16 cellular contexts compared by ENCODE assay signal in genomic region chr1:156862602-156863599, GRCh38. TPM values are rescaled to one million over a fixed set of nuclear protein-coding genes. Genes with fewer than 3 reads are reported as not detected.
DNase-seq lines count a peak whose midpoint lies in the region; ATAC-seq, FAIRE-seq and TF ChIP-seq lines count a peak whose summit lies in the region.
"Had no signal": no experiment of that assay in that cellular context is flagged by ENCODE, and none has a peak within 500 bp of the region (broad histone marks: within the 10 kb centered on the region; RNA-seq: fewer than 3 reads in every experiment).

No MANE protein-coding gene starts in this region.

- TF ChIP-seq CTCF in natural killer cell (IDR thresholded peaks at IDR 0.05) (no peak), epithelial cell of esophagus (IDR thresholded peaks at IDR 0.05; ENCODE audit: insufficient read depth, low read depth, low read length, missing control alignments) (no peak), osteocyte (IDR thresholded peaks at IDR 0.05) (no peak)

- no peaks in the 10 kb centered on the region for H3K36me3 Mint-ChIP-seq in natural killer cell treated with Interleukin-12 subunit alpha and Interleukin-12 subunit beta and Interleukin-15 and Interleukin-18, amount 100 ng/mL, for 72 hours
- H3K36me3 Mint-ChIP-seq in natural killer cell, result no peaks in the 10 kb centered on the region
- H3K36me3 Mint-ChIP-seq in T-helper 2 cell treated with Interferon-gamma antibody and Interleukin-4, amounts not matched to agents 5 μg/mL and 100 μg/mL, for 36 hours (ENCODE audit: low read depth), result no peaks in the 10 kb centered on the region
- H3K36me3 Mint-ChIP-seq in osteocyte (ENCODE audit: unreplicated experiment), result peaks cover 2% of the 10 kb centered on the region

- H3K27ac Mint-ChIP-seq in natural killer cell treated with Interleukin-12 subunit alpha and Interleukin-12 subunit beta and Interleukin-15 and Interleukin-18, amount 100 ng/mL, for 72 hours, result peak overlapping the region in 1 of 2 donors; percentile 41
- no peak overlapping the region for H3K27ac Mint-ChIP-seq in natural killer cell
- peak overlapping the region; percentile 90 for H3K27ac Mint-ChIP-seq in T-helper 2 cell treated with Interferon-gamma antibody and Interleukin-4, amounts not matched to agents 5 μg/mL and 100 μg/mL, for 36 hours
- peak overlapping the region in 1 of 2 donors; percentile 62 for H3K27ac Mint-ChIP-seq in stimulated activated naive CD8-positive, alpha-beta T cell treated with anti-CD3 and anti-CD28 coated beads, Interleukin-15, amount 100 ng/mL, for 72 hours
- H3K27ac Mint-ChIP-seq in osteocyte (ENCODE audit: unreplicated experiment), result no peak overlapping the region

- H3K4me1 Mint-ChIP-seq in natural killer cell treated with Interleukin-12 subunit alpha and Interleukin-12 subunit beta and Interleukin-15 and Interleukin-18, amount 100 ng/mL, for 72 hours (ENCODE audit: low read depth in 2 of 2), result peaks cover 26 to 39% of the 10 kb centered on the region in 2 donors
- H3K4me1 Mint-ChIP-seq in natural killer cell, result peaks cover 12 to 31% of the 10 kb centered on the region in 2 donors
- peaks cover 67% of the 10 kb centered on the region for H3K4me1 Mint-ChIP-seq in T-helper 2 cell treated with Interferon-gamma antibody and Interleukin-4, amounts not matched to agents 5 μg/mL and 100 μg/mL, for 36 hours (ENCODE audit: low read depth)
- peaks cover 89% of the 10 kb centered on the region for H3K4me1 Mint-ChIP-seq in stimulated activated naive CD8-positive, alpha-beta T cell treated with anti-CD3 and anti-CD28 coated beads, Interleukin-15, amount 100 ng/mL, for 72 hours
- H3K4me1 Mint-ChIP-seq in osteocyte (ENCODE audit: unreplicated experiment), result peaks cover 24% of the 10 kb centered on the region

- H3K4me3 ChIP-seq in epithelial cell of esophagus (ENCODE audit: low read length), result no peak overlapping the region
- H3K4me3 ChIP-seq: MG63 had no signal

- H3K9me3 Mint-ChIP-seq in natural killer cell treated with Interleukin-12 subunit alpha and Interleukin-12 subunit beta and Interleukin-15 and Interleukin-18, amount 100 ng/mL, for 72 hours, result no peaks in the 10 kb centered on the region
- no peaks in the 10 kb centered on the region for H3K9me3 Mint-ChIP-seq in natural killer cell
- no peaks in the 10 kb centered on the region for H3K9me3 Mint-ChIP-seq in T-helper 2 cell treated with Interferon-gamma antibody and Interleukin-4, amounts not matched to agents 5 μg/mL and 100 μg/mL, for 36 hours
- no peaks in the 10 kb centered on the region for H3K9me3 Mint-ChIP-seq in stimulated activated naive CD8-positive, alpha-beta T cell treated with anti-CD3 and anti-CD28 coated beads, Interleukin-15, amount 100 ng/mL, for 72 hours
- H3K9me3 Mint-ChIP-seq in osteocyte (ENCODE audit: unreplicated experiment), result no peaks in the 10 kb centered on the region

- H3K27me3 Mint-ChIP-seq in natural killer cell treated with Interleukin-12 subunit alpha and Interleukin-12 subunit beta and Interleukin-15 and Interleukin-18, amount 100 ng/mL, for 72 hours, result peaks cover 30 to 32% of the 10 kb centered on the region in 2 donors
- H3K27me3 Mint-ChIP-seq in natural killer cell (ENCODE audit: low read depth in 2 of 2) (peaks cover 35 to 44% of the 10 kb centered on the region in 2 donors), osteocyte (ENCODE audit: unreplicated experiment) (peaks cover 59% of the 10 kb centered on the region)
- peaks cover 27% of the 10 kb centered on the region for H3K27me3 Mint-ChIP-seq in T-helper 2 cell treated with Interferon-gamma antibody and Interleukin-4, amounts not matched to agents 5 μg/mL and 100 μg/mL, for 36 hours (ENCODE audit: low read depth)
- H3K27me3 Mint-ChIP-seq in stimulated activated naive CD8-positive, alpha-beta T cell treated with anti-CD3 and anti-CD28 coated beads, Interleukin-15, amount 100 ng/mL, for 72 hours, result peaks cover 73% of the 10 kb centered on the region

- ATAC-seq in natural killer cell treated with Interleukin-12 subunit alpha and Interleukin-12 subunit beta and Interleukin-15 and Interleukin-18, amount 100 ng/mL, for 72 hours, result peak in 1 of 2 donors; percentile 45
- ATAC-seq in natural killer cell, result no peak
- no peak for ATAC-seq in stimulated activated naive CD8-positive, alpha-beta T cell treated with anti-CD3 and anti-CD28 coated beads, Interleukin-15, amount 100 ng/mL, for 72 hours

- DNase-seq in natural killer cell treated with Interleukin-12 subunit alpha and Interleukin-12 subunit beta and Interleukin-15 and Interleukin-18, amount 100 ng/mL, for 72 hours (ENCODE audit: low spot score), result no peak
- DNase-seq in natural killer cell (no peak), epithelial cell of esophagus (ENCODE audit: low read depth) (peak; percentile 38), HTR-8/SVneo (ENCODE audit: insufficient read length, low spot score) (no peak), NCI-H524 (lab: John Stamatoyannopoulos, UW) (no peak), osteocyte (ENCODE audit: extremely low spot score, unreplicated experiment) (no peak)
- DNase-seq in T-helper 2 cell treated with Interferon-gamma antibody and Interleukin-4, amounts not matched to agents 5 μg/mL and 100 μg/mL, for 36 hours (ENCODE audit: low spot score), result peak; percentile 78
- no peak for DNase-seq in stimulated activated naive CD8-positive, alpha-beta T cell treated with anti-CD3 and anti-CD28 coated beads, Interleukin-15, amount 100 ng/mL, for 72 hours
- DNase-seq: AML-193; aorta; dermis blood vessel endothelial cell; GOT3; MG63; NCI-H2171 treated with DMSO at 0.1 percent for 48 hours; stimulated activated naive CD4-positive, alpha-beta T cell treated with Interleukin-2 at 50 U/mL for 16 hours had no signal

- peak overlapping the region; percentile 63 for H3K4me3 Mint-ChIP-seq in natural killer cell treated with Interleukin-12 subunit alpha and Interleukin-12 subunit beta and Interleukin-15 and Interleukin-18, amount 100 ng/mL, for 72 hours
- H3K4me3 Mint-ChIP-seq in natural killer cell, result no peak overlapping the region
- H3K4me3 Mint-ChIP-seq in T-helper 2 cell treated with Interferon-gamma antibody and Interleukin-4, amounts not matched to agents 5 μg/mL and 100 μg/mL, for 36 hours, result peak overlapping the region; percentile 81
- peak overlapping the region; percentile 23 to 60 for H3K4me3 Mint-ChIP-seq in stimulated activated naive CD8-positive, alpha-beta T cell treated with anti-CD3 and anti-CD28 coated beads, Interleukin-15, amount 100 ng/mL, for 72 hours
- no peak overlapping the region for H3K4me3 Mint-ChIP-seq in osteocyte (ENCODE audit: unreplicated experiment)

- intact Hi-C loops in natural killer cell (cut with micrococcal nuclease), result no loop called here

- FAIRE-seq in HTR-8/SVneo (lab: Jason Lieb, UNC), result no peak

RNA-seq across cellular contexts. Expression of gene NTRK1, which starts 2.2 kb away (rescaled TPM):
- total RNA-seq in natural killer cell treated with Interleukin-12 subunit alpha and Interleukin-12 subunit beta and Interleukin-15 and Interleukin-18, amount 100 ng/mL, for 72 hours, result 1 to 10 TPM; 1.4 to 8.1 TPM
- total RNA-seq in natural killer cell (10 to 100 TPM in 1 of 3 donors, 1 to 10 TPM in 2; 1.7 to 16.7 (median 2.4) TPM), osteocyte (not detected in 2 replicates)
- total RNA-seq: dermis blood vessel endothelial cell had no signal

RNA-seq across cellular contexts. Expression of gene INSRR, which starts 4.0 kb away (rescaled TPM):
- total RNA-seq in natural killer cell treated with Interleukin-12 subunit alpha and Interleukin-12 subunit beta and Interleukin-15 and Interleukin-18, amount 100 ng/mL, for 72 hours, result under 1 TPM; 0.14 TPM
- total RNA-seq in natural killer cell, result under 1 TPM; 0.10 to 0.18 (median 0.14) TPM
- 0.08 and 0.21 TPM in 2 replicates for total RNA-seq in osteocyte
- total RNA-seq: dermis blood vessel endothelial cell, pulmonary artery endothelial cell had no signal

RNA-seq across cellular contexts. Expression of gene PEAR1, which starts 30.6 kb away (rescaled TPM):
- under 1 TPM in 1 of 2 donors, not detected in 1; 0.64 TPM for total RNA-seq in natural killer cell treated with Interleukin-12 subunit alpha and Interleukin-12 subunit beta and Interleukin-15 and Interleukin-18, amount 100 ng/mL, for 72 hours
- total RNA-seq in natural killer cell (1 to 10 TPM in 1 of 3 donors, under 1 TPM in 2; 0.52 to 1.4 (median 0.80) TPM), osteocyte (27.4 and 28.2 TPM in 2 replicates)

RNA-seq across cellular contexts. Expression of gene SH2D2A, which starts 46.3 kb away (rescaled TPM):
- 100 to 1,000 TPM; 153 to 188 TPM for total RNA-seq in natural killer cell treated with Interleukin-12 subunit alpha and Interleukin-12 subunit beta and Interleukin-15 and Interleukin-18, amount 100 ng/mL, for 72 hours
- total RNA-seq in natural killer cell (100 to 1,000 TPM; 155 to 324 (median 312) TPM), osteocyte (not detected in 2 replicates)
- total RNA-seq: dermis blood vessel endothelial cell had no signal

RNA-seq across cellular contexts. Expression of gene LRRC71, which starts 57.5 kb away (rescaled TPM):
- not detected for total RNA-seq in natural killer cell treated with Interleukin-12 subunit alpha and Interleukin-12 subunit beta and Interleukin-15 and Interleukin-18, amount 100 ng/mL, for 72 hours
- not detected for total RNA-seq in natural killer cell
- total RNA-seq in osteocyte, result 0.18 and 0.35 TPM in 2 replicates

Comparison
In these comparisons a context has a peak if more than half of its experiments do, and no peak if none do; other contexts are left out.
1. H3K4me3 Mint-ChIP-seq: peak in natural killer cell treated with Interleukin-12 subunit alpha and Interleukin-12 subunit beta and Interleukin-15 and Interleukin-18, amount 100 ng/mL, for 72 hours (single experiment), T-helper 2 cell treated with Interferon-gamma antibody and Interleukin-4, amounts not matched to agents 5 μg/mL and 100 μg/mL, for 36 hours (single experiment) and stimulated activated naive CD8-positive, alpha-beta T cell treated with anti-CD3 and anti-CD28 coated beads, Interleukin-15, amount 100 ng/mL, for 72 hours (2 of 2); none in natural killer cell (single experiment) and osteocyte (single experiment).
2. DNase-seq: peak in T-helper 2 cell treated with Interferon-gamma antibody and Interleukin-4, amounts not matched to agents 5 μg/mL and 100 μg/mL, for 36 hours (single experiment) and epithelial cell of esophagus (single experiment); none in natural killer cell treated with Interleukin-12 subunit alpha and Interleukin-12 subunit beta and Interleukin-15 and Interleukin-18, amount 100 ng/mL, for 72 hours (single experiment), natural killer cell (single experiment), stimulated activated naive CD8-positive, alpha-beta T cell treated with anti-CD3 and anti-CD28 coated beads, Interleukin-15, amount 100 ng/mL, for 72 hours (0 of 2), HTR-8/SVneo (single experiment), NCI-H524 (0 of 2) and osteocyte (single experiment).
3. RNA of gene PEAR1, which starts 30.6 kb away (total RNA-seq): 27.4 to 28.2 TPM in osteocyte; 0.52 to 1.4 TPM in natural killer cell and 0.64 TPM in natural killer cell treated with Interleukin-12 subunit alpha and Interleukin-12 subunit beta and Interleukin-15 and Interleukin-18, amount 100 ng/mL, for 72 hours; every median in the first group is over 10 times any median in the second.